Comparison of ENCODE assay signal across 32 cellular contexts in the genomic region with DNA sequence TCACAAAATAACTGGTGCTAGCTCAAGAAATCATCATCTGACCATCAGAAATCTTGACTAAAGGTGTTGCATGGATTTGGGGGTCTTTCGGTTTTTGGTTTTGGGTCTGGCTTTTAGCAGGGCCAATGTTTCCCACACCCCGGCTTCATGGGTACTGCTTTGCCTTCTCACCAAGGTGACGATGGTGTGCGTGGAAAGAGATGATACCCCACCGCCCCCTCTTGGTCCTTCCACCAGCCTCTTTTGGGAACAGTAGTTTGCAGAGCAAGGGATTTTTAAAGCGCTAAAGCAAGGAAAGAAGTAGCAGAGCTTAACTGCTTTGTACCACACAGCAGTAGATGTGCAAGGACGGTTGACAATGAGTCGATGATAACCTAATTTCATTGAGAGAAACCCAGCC.
"Had no signal": no experiment of that assay in that cellular context is flagged by ENCODE, and none has a peak within 500 bp of the region (broad histone marks: within the 10 kb centered on the region; RNA-seq: fewer than 3 reads in every experiment).

No MANE protein-coding gene starts in this region.

- H3K27me3 Mint-ChIP-seq: activated CD4-positive, alpha-beta memory T cell treated with anti-CD3 and anti-CD28 coated beads for 36 hours; activated CD4-positive, alpha-beta T cell treated with anti-CD3 and anti-CD28 coated beads for 36 hours; activated CD4-positive, alpha-beta T cell treated with anti-CD3 and anti-CD28 coated beads, Interleukin-2, amount 10 ng/mL, durations not matched to agents 24 days and 14 days; activated naive CD8-positive, alpha-beta T cell; activated T-helper 17 cell treated with anti-CD3 and anti-CD28 coated beads, Interleukin-2, amount 50 U/mL, for 72 hours; central memory CD8-positive, alpha-beta T cell; dendritic cell treated with granulocyte-macrophage colony-stimulating factor and Interleukin-4, amounts not matched to agents 40 ng/mL and 50 ng/mL, for 4 days; T-helper 17 cell had no signal

- H3K4me3 ChIP-seq: coronary artery, dorsolateral prefrontal cortex, heart left ventricle had no signal

- ATAC-seq: activated CD4-positive, alpha-beta T cell treated with anti-CD3 and anti-CD28 coated beads for 36 hours; activated CD8-positive, alpha-beta T cell treated with anti-CD3 and anti-CD28 coated beads, Interleukin-2, amount 10 ng/mL, durations not matched to agents 7 days and 5 days; activated T-helper 17 cell treated with anti-CD3 and anti-CD28 coated beads, Interleukin-2, amount 50 U/mL, for 72 hours; esophagus mucosa; heart left ventricle; T-helper 17 cell had no signal

- H3K27me3 ChIP-seq: brain microvascular endothelial cell, dorsolateral prefrontal cortex, heart left ventricle had no signal

- H3K4me1 Mint-ChIP-seq: activated CD4-positive, alpha-beta T cell treated with anti-CD3 and anti-CD28 coated beads for 36 hours; central memory CD8-positive, alpha-beta T cell had no signal

- H3K9me3 Mint-ChIP-seq: activated CD4-positive, alpha-beta memory T cell treated with anti-CD3 and anti-CD28 coated beads for 36 hours; activated CD4-positive, alpha-beta T cell treated with anti-CD3 and anti-CD28 coated beads, Interleukin-2, amount 10 ng/mL, durations not matched to agents 24 days and 14 days; activated T-helper 17 cell treated with anti-CD3 and anti-CD28 coated beads, Interleukin-2, amount 50 U/mL, for 72 hours; central memory CD8-positive, alpha-beta T cell; dendritic cell treated with granulocyte-macrophage colony-stimulating factor and Interleukin-4, amounts not matched to agents 40 ng/mL and 50 ng/mL, for 4 days; endodermal cell; T-helper 2 cell treated with Interferon-gamma antibody and Interleukin-4, amounts not matched to agents 5 μg/mL and 100 μg/mL, for 36 hours had no signal

- H3K9me3 ChIP-seq: heart left ventricle had no signal

- H3K27ac Mint-ChIP-seq: activated CD4-positive, alpha-beta memory T cell treated with anti-CD3 and anti-CD28 coated beads for 36 hours; activated CD4-positive, alpha-beta T cell treated with anti-CD3 and anti-CD28 coated beads for 36 hours; activated CD4-positive, alpha-beta T cell treated with anti-CD3 and anti-CD28 coated beads, Interleukin-2, amount 10 ng/mL, durations not matched to agents 24 days and 14 days; activated naive CD8-positive, alpha-beta T cell; activated T-helper 17 cell treated with anti-CD3 and anti-CD28 coated beads, Interleukin-2, amount 50 U/mL, for 72 hours; dendritic cell treated with granulocyte-macrophage colony-stimulating factor and Interleukin-4, amounts not matched to agents 40 ng/mL and 50 ng/mL, for 4 days; endodermal cell; T-helper 17 cell; T-helper 2 cell treated with Interferon-gamma antibody and Interleukin-4, amounts not matched to agents 5 μg/mL and 100 μg/mL, for 36 hours had no signal

- H3K4me3 Mint-ChIP-seq: activated CD4-positive, alpha-beta memory T cell treated with anti-CD3 and anti-CD28 coated beads for 36 hours; activated CD4-positive, alpha-beta T cell treated with anti-CD3 and anti-CD28 coated beads for 36 hours; activated CD4-positive, alpha-beta T cell treated with anti-CD3 and anti-CD28 coated beads, Interleukin-2, amount 10 ng/mL, durations not matched to agents 24 days and 14 days; activated CD8-positive, alpha-beta T cell treated with anti-CD3 and anti-CD28 coated beads, Interleukin-2, amount 10 ng/mL, durations not matched to agents 7 days and 5 days; activated naive CD8-positive, alpha-beta T cell; activated T-helper 17 cell treated with anti-CD3 and anti-CD28 coated beads, Interleukin-2, amount 50 U/mL, for 72 hours; central memory CD8-positive, alpha-beta T cell; dendritic cell treated with granulocyte-macrophage colony-stimulating factor and Interleukin-4, amounts not matched to agents 40 ng/mL and 50 ng/mL, for 4 days; endodermal cell; T-helper 17 cell; T-helper 2 cell treated with Interferon-gamma antibody and Interleukin-4, amounts not matched to agents 5 μg/mL and 100 μg/mL, for 36 hours had no signal

- H3K36me3 Mint-ChIP-seq: activated naive CD8-positive, alpha-beta T cell had no signal

- H3K27ac ChIP-seq: brain microvascular endothelial cell, coronary artery, heart left ventricle, WERI-Rb-1 had no signal

- DNase-seq: activated CD4-positive, alpha-beta memory T cell treated with anti-CD3 and anti-CD28 coated beads for 36 hours; activated CD4-positive, alpha-beta T cell treated with anti-CD3 and anti-CD28 coated beads for 36 hours; activated CD4-positive, alpha-beta T cell treated with anti-CD3 and anti-CD28 coated beads, Interleukin-2, amount 10 ng/mL, durations not matched to agents 24 days and 14 days; activated CD4-positive, CD25-positive, alpha-beta regulatory T cell; activated CD4-positive, CD25-positive, alpha-beta regulatory T cell treated with anti-CD3 and anti-CD28 coated beads, Interleukin-2, amount 50 U/mL, for 72 hours; activated CD8-positive, alpha-beta T cell treated with anti-CD3 and anti-CD28 coated beads, Interleukin-2, amount 10 ng/mL, durations not matched to agents 7 days and 5 days; activated effector memory CD4-positive, alpha-beta T cell treated with Interleukin-2 at 50 U/mL for 16 hours; activated gamma-delta T cell treated with Interleukin-2 at 50 U/mL for 16 hours; activated naive CD4-positive, alpha-beta T cell treated with anti-CD3 and anti-CD28 coated beads, Interleukin-2, amount 50 U/mL, for 16 hours; activated naive CD4-positive, alpha-beta T cell treated with Interleukin-2 at 50 U/mL for 16 hours; activated T-cell treated with anti-CD3 and anti-CD28 coated beads, Interleukin-2, amount 50 U/mL, for 48 hours; amniotic stem cell; anterior cingulate cortex; brain microvascular endothelial cell; dorsolateral prefrontal cortex; effector memory CD4-positive, alpha-beta T cell; endodermal cell; heart left ventricle; T-helper 1 cell; T-helper 17 cell; T1000; WERI-Rb-1 had no signal

- FAIRE-seq: astrocyte, bronchial epithelial cell, frontal cortex had no signal
